ENCODE assay signal across 1 cellular context in genomic region chr5:125186911-125187375, GRCh38.
TF ChIP-seq lines count a peak whose summit lies in the region.

No MANE protein-coding gene starts in this region.

TF ChIP-seq in GM23338, 12 proteins besides CTCF, POLR2A, EP300 and RAD21:
- TF ChIP-seq ZNF462 (CRISPR knock-in tag; IDR thresholded peaks at IDR 0.05) (no peak), POLR2AphosphoS5 (IDR thresholded peaks at IDR 0.05; ENCODE audit: low read depth) (no peak), EZH2phosphoT487 (IDR thresholded peaks at IDR 0.05; ENCODE audit: unreplicated experiment) (no peak), CREB1 (CRISPR knock-in tag; IDR thresholded peaks at IDR 0.05; ENCODE audit: low read depth) (no peak), ZNF331 (CRISPR knock-in tag; IDR thresholded peaks at IDR 0.05; ENCODE audit: low read depth) (no peak), ETS1 (IDR thresholded peaks at IDR 0.05) (no peak), NANOG (IDR thresholded peaks at IDR 0.05; ENCODE audit: borderline replicate concordance) (no peak), EZH2 (IDR thresholded peaks at IDR 0.05; ENCODE audit: low read depth, unreplicated experiment) (no peak), ZNF114 (CRISPR knock-in tag; IDR thresholded peaks at IDR 0.05) (no peak), STAT1 (IDR thresholded peaks at IDR 0.05; ENCODE audit: unreplicated experiment) (no peak), REST (IDR thresholded peaks at IDR 0.05; ENCODE audit: unreplicated experiment) (no peak), JUNB (IDR thresholded peaks at IDR 0.05; ENCODE audit: unreplicated experiment) (no peak)
